ENCODE assay signal across 8 cellular contexts in the genomic region with DNA sequence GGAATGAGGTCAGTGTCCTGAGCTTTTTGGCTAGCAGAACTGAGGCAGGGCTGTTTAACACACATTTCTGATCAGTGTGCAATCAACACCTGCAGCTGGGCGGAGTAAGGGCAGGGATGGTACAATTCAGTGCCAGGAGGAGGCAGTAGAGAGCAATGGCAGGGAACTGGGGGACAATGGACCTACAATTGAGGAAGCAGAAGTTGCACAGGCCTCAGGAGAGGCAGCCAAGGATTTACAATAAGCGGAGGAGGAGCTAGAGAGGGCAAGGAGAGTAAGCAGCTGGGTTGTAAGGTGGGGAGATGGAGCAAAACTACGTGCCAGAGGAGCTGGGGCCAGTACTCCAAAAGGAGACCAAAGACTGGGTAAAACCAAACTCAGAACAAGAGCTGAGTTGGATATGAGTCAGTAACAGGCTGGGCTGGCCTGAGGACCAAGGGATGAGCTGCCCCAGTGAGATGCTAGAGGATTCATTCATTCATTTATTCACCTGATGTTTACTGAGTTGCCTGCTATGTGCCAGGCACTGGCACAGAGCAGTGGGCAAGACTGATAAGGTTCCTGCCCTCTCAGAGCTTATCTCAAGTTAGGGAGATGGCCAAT.
DNase-seq lines count a peak whose midpoint lies in the region; ATAC-seq and TF ChIP-seq lines count a peak whose summit lies in the region.

No MANE protein-coding gene starts in this region.

- no peaks in the 10 kb centered on the region for H4K20me1 ChIP-seq in DND-41 (ENCODE audit: insufficient read depth, low read length)

- POLR2A ChIA-PET in RWPE1 (lab: Yijun Ruan, JAX; ENCODE audit: low non-redundant PET), result interaction anchor here (0.5 to 1.2 kb wide), 4 partner anchors 11 to 300 kb away, joined by 3 to 8 read pairs (median 3); a partner anchor contains a TSS

- H3K9ac ChIP-seq in DND-41 (ENCODE audit: low read depth, low read length) (no peak overlapping the region), adipocyte (ENCODE audit: low read length) (no peak overlapping the region)

- CTCF ChIA-PET in RWPE1 (lab: Yijun Ruan, JAX), result interaction anchor here (0.6 to 3.1 kb wide), 4 partner anchors 9 to 357 kb away, joined by 3 to 13 read pairs (median 4); no protein-coding TSS in a partner anchor

- no peak overlapping the region for H3K4me3 Mint-ChIP-seq in stimulated activated effector memory CD8-positive, alpha-beta T cell treated with anti-CD3 and anti-CD28 coated beads, Interleukin-12 subunit alpha, Interleukin-12 subunit beta, amount 100 ng/mL, for 72 hours

- no peaks in the 10 kb centered on the region for H3K9me3 Mint-ChIP-seq in stimulated activated effector memory CD8-positive, alpha-beta T cell treated with anti-CD3 and anti-CD28 coated beads, Interleukin-12 subunit alpha, Interleukin-12 subunit beta, amount 100 ng/mL, for 72 hours

- peaks cover 21% of the 10 kb centered on the region for H3K4me1 Mint-ChIP-seq in stimulated activated effector memory CD8-positive, alpha-beta T cell treated with anti-CD3 and anti-CD28 coated beads, Interleukin-12 subunit alpha, Interleukin-12 subunit beta, amount 100 ng/mL, for 72 hours

- no peaks in the 10 kb centered on the region for H3K9me3 ChIP-seq in DND-41 (ENCODE audit: insufficient read depth, low read length, severe bottlenecking)
- H3K9me3 ChIP-seq in adipocyte (ENCODE audit: control insufficient read depth, low read length), result no peaks in the 10 kb centered on the region

- no peaks in the 10 kb centered on the region for H3K79me2 ChIP-seq in DND-41 (ENCODE audit: insufficient read depth, low read length)

- H3K36me3 ChIP-seq in DND-41 (ENCODE audit: insufficient read depth, low read length), result peaks cover 35% of the 10 kb centered on the region
- peaks cover 54% of the 10 kb centered on the region for H3K36me3 ChIP-seq in adipocyte (ENCODE audit: control insufficient read depth, insufficient read depth, low read length, severe bottlenecking)

- H2AFZ ChIP-seq in DND-41 (ENCODE audit: low read depth, low read length), result peak overlapping the region; percentile 19; the same call in 1 of the 2 replicates

- no peaks in the 10 kb centered on the region for H3K27me3 ChIP-seq in DND-41 (ENCODE audit: insufficient read depth, low read length, poor library complexity)
- no peaks in the 10 kb centered on the region for H3K27me3 ChIP-seq in adipocyte (replicated peaks; ENCODE audit: control insufficient read depth, insufficient read depth, low read length)

- TF ChIP-seq CTCF in DND-41 (IDR thresholded peaks at IDR 0.05; ENCODE audit: borderline replicate concordance, extremely low read depth, low read length, poor library complexity, severe bottlenecking) (peak; percentile 81), HFF-Myc (IDR thresholded peaks at IDR 0.05; ENCODE audit: low read depth, low read length, missing control alignments) (peak; percentile 65), RWPE1 (conservative IDR thresholded peaks at IDR 0.05; ENCODE audit: low read depth) (no peak; the same call in 1 of the 2 replicates)

- DNase-seq in DND-41 (peak; percentile 68), HFF-Myc (ENCODE audit: extremely low read depth, low read depth) (no peak), RWPE1 (ENCODE audit: low spot score) (no peak), adipocyte (ENCODE audit: low read depth) (peak; percentile 45), iPS-NIHi11 (ENCODE audit: low spot score) (peak; percentile 84), NCI-H2029 treated with DMSO at 0.1 percent for 48 hours (lab: John Stamatoyannopoulos, UW) (no peak)
- DNase-seq in stimulated activated effector memory CD8-positive, alpha-beta T cell treated with anti-CD3 and anti-CD28 coated beads, Interleukin-12 subunit alpha, Interleukin-12 subunit beta, amount 100 ng/mL, for 72 hours (ENCODE audit: low spot score in 2 of 2), result peak in 1 of 2 donors; percentile 80

- H3K27ac ChIP-seq in DND-41 (ENCODE audit: low read length), result no peak overlapping the region
- H3K27ac ChIP-seq in RWPE1, result peak overlapping the region; percentile 2; the same call in 1 of the 2 replicates

- H3K4me3 ChIP-seq in DND-41 (ENCODE audit: low read depth in 1 of 2, low read length in 2 of 2) (no peak overlapping the region), HFF-Myc (replicated peaks; ENCODE audit: low read depth, low read length) (no peak overlapping the region), adipocyte (ENCODE audit: low read length) (no peak overlapping the region)

- peak; percentile 74 for ATAC-seq in DND-41 (ENCODE audit: insufficient read depth, low read depth)
- ATAC-seq in stimulated activated effector memory CD8-positive, alpha-beta T cell treated with anti-CD3 and anti-CD28 coated beads, Interleukin-12 subunit alpha, Interleukin-12 subunit beta, amount 100 ng/mL, for 72 hours, result peak; percentile 76
- no peak for ATAC-seq in GM18511 (IDR thresholded peaks at IDR 0.05; ENCODE audit: unreplicated experiment)

- peak overlapping the region; percentile 62 for H3K27ac Mint-ChIP-seq in stimulated activated effector memory CD8-positive, alpha-beta T cell treated with anti-CD3 and anti-CD28 coated beads, Interleukin-12 subunit alpha, Interleukin-12 subunit beta, amount 100 ng/mL, for 72 hours

- no peak overlapping the region for H3K4me2 ChIP-seq in DND-41 (ENCODE audit: insufficient read depth, low read length)

- H3K4me1 ChIP-seq in DND-41 (ENCODE audit: insufficient read depth, low read length) (no peaks in the 10 kb centered on the region), adipocyte (ENCODE audit: control insufficient read depth, insufficient read depth, low read length) (no peaks in the 10 kb centered on the region)

- H3K36me3 Mint-ChIP-seq in stimulated activated effector memory CD8-positive, alpha-beta T cell treated with anti-CD3 and anti-CD28 coated beads, Interleukin-12 subunit alpha, Interleukin-12 subunit beta, amount 100 ng/mL, for 72 hours, result peaks cover 62% of the 10 kb centered on the region

Comparison
In these comparisons a context has a peak if more than half of its experiments do, and no peak if none do; other contexts are left out.
1. DNase-seq: peak in DND-41 (single experiment), adipocyte (single experiment) and iPS-NIHi11 (single experiment); none in HFF-Myc (single experiment), RWPE1 (single experiment) and NCI-H2029 treated with DMSO at 0.1 percent for 48 hours (single experiment).